Comparison of ENCODE assay signal across 1 cellular context in the genomic region with DNA sequence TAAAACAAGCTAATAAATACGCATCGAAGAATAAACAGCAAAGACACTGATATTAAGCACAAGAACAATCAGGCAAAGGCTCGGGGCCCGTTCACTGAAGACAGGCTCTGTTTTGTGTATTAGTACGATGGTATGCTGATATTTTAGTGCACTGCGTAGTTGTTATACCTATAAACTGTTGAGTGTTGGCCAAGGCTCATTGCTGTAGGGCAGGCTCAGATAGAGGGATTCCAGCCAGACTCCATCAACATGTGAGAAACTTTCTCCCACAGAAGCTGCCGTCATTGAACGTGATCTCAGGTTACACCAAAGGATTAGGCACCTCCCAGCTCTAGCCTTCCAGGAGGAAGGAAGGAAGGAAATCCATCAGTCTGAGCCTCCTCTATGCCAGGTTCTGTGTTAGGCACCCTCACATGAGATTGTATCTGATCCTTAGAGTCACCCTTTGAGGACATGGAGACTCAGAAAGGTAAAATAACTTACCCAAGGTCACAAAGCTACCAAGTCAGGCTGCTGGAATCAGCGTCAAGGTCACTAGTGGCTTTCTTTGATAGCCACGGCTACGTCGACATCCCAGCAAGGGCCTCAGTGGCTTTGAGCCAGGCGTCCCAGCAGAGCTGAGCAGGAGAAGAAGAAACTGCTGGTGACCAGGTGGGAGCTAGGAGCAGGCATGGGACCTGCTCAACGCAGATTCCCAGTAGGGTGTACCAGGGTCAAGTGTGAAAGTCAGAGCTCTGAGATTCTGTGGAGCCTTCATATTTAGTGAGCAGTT.
TF ChIP-seq lines count a peak whose summit lies in the region.

No MANE protein-coding gene starts in this region.

TF ChIP-seq in IMR-90, 13 proteins besides CTCF, POLR2A, EP300 and RAD21:
- TF ChIP-seq NFE2L2 (IDR thresholded peaks at IDR 0.05; ENCODE audit: low read depth, low read length) = no peak
TF ChIP-seq in IMR-90: peak in this region for 0.
